In genomic region chr2:73896362-73897239, GRCh38 we compare ENCODE assay signal across 8 cellular contexts.
DNase-seq lines count a peak whose midpoint lies in the region; ATAC-seq and TF ChIP-seq lines count a peak whose summit lies in the region.

No MANE protein-coding gene starts in this region.

- H3K27ac Mint-ChIP-seq in T-helper 1 cell treated with Interleukin-12 subunit alpha and Interleukin-12 subunit beta and Interleukin-4 antibody, amounts not matched to agents 30 μg/mL and 1 μg/mL, for 36 hours, result peak overlapping the region; percentile 81

- H3K9ac ChIP-seq in stomach smooth muscle (ENCODE audit: low read length in 2 of 2), result peak overlapping the region; percentile 99 to 100

- H3K27me3 Mint-ChIP-seq in T-helper 1 cell treated with Interleukin-12 subunit alpha and Interleukin-12 subunit beta and Interleukin-4 antibody, amounts not matched to agents 30 μg/mL and 1 μg/mL, for 36 hours (ENCODE audit: low read depth), result no peaks in the 10 kb centered on the region

- TF ChIP-seq CTCF in fibroblast of mammary gland (conservative IDR thresholded peaks at IDR 0.05; ENCODE audit: control insufficient read depth, insufficient read depth, low read depth, low read length), result no peak

- H3K36me3 ChIP-seq in ACC112 (ENCODE audit: insufficient read depth, low read length), result no peaks in the 10 kb centered on the region
- H3K36me3 ChIP-seq in stomach smooth muscle (ENCODE audit: control insufficient read depth in 2 of 2, insufficient read depth in 2 of 2, low read length in 2 of 2), result peaks cover 49 to 74% of the 10 kb centered on the region in 2 donors

- ATAC-seq in GM19397 (IDR thresholded peaks at IDR 0.05; ENCODE audit: unreplicated experiment), result peak; percentile 59

- peak overlapping the region; percentile 62 for H2AFZ ChIP-seq in ACC112 (ENCODE audit: low read length, unreplicated experiment)

- no peaks in the 10 kb centered on the region for H3K79me2 ChIP-seq in ACC112 (ENCODE audit: control insufficient read depth, insufficient read depth, low read length, unreplicated experiment)

- H3K27me3 ChIP-seq in ACC112 (ENCODE audit: insufficient read depth, low read length) (no peaks in the 10 kb centered on the region), stomach smooth muscle (ENCODE audit: control insufficient read depth in 1 of 2, insufficient read depth in 2 of 2, low read length in 2 of 2) (no peaks in the 10 kb centered on the region)

- H3K4me3 Mint-ChIP-seq in T-helper 1 cell treated with Interleukin-12 subunit alpha and Interleukin-12 subunit beta and Interleukin-4 antibody, amounts not matched to agents 30 μg/mL and 1 μg/mL, for 36 hours, result peak overlapping the region; percentile 59

- peaks cover 28% of the 10 kb centered on the region for H3K4me1 Mint-ChIP-seq in T-helper 1 cell treated with Interleukin-12 subunit alpha and Interleukin-12 subunit beta and Interleukin-4 antibody, amounts not matched to agents 30 μg/mL and 1 μg/mL, for 36 hours (ENCODE audit: low read depth)

- H3K4me1 ChIP-seq in ACC112 (ENCODE audit: control insufficient read depth, insufficient read depth, low read length, unreplicated experiment) (peaks cover 8% of the 10 kb centered on the region), stomach smooth muscle (ENCODE audit: control insufficient read depth, insufficient read depth, low read length) (peaks cover 35% of the 10 kb centered on the region)

- H3K9me3 ChIP-seq in stomach smooth muscle (ENCODE audit: control insufficient read depth in 2 of 2, low read length in 2 of 2), result no peaks in the 10 kb centered on the region

- H3K27ac ChIP-seq in ACC112 (ENCODE audit: low read depth, low read length), result no peak overlapping the region
- peak overlapping the region; percentile 100 for H3K27ac ChIP-seq in stomach smooth muscle (ENCODE audit: low read length)

- no peaks in the 10 kb centered on the region for H3K36me3 Mint-ChIP-seq in T-helper 1 cell treated with Interleukin-12 subunit alpha and Interleukin-12 subunit beta and Interleukin-4 antibody, amounts not matched to agents 30 μg/mL and 1 μg/mL, for 36 hours (ENCODE audit: low read depth)

- H3K4me3 ChIP-seq in ACC112 (ENCODE audit: low read depth, low read length) (no peak overlapping the region), fibroblast of mammary gland (ENCODE audit: control insufficient read depth, low read depth, low read length) (no peak overlapping the region), stomach smooth muscle (ENCODE audit: low read length in 2 of 2) (peak overlapping the region; percentile 90 to 97)

- H3K9me3 Mint-ChIP-seq in T-helper 1 cell treated with Interleukin-12 subunit alpha and Interleukin-12 subunit beta and Interleukin-4 antibody, amounts not matched to agents 30 μg/mL and 1 μg/mL, for 36 hours, result no peaks in the 10 kb centered on the region

- peak; percentile 96 for DNase-seq in fibroblast of mammary gland (ENCODE audit: low read depth)
- DNase-seq in RKO (ENCODE audit: low spot score), result no peak
- DNase-seq in NOMO-1 treated with dmso at 0.1 percent for 144 hours (lab: John Stamatoyannopoulos, UW; ENCODE audit: unreplicated experiment), result no peak
- DNase-seq in germinal center (ENCODE audit: low spot score), result no peak

Comparison
In these comparisons a context has a peak if more than half of its experiments do, and no peak if none do; other contexts are left out.
1. H3K4me3 ChIP-seq: peak in stomach smooth muscle (2 of 2); none in ACC112 (single experiment) and fibroblast of mammary gland (single experiment).